Comparison of ENCODE assay signal across 15 cellular contexts in genomic region chr13:79530270-79530669, GRCh38. TPM values are rescaled to one million over a fixed set of nuclear protein-coding genes. Genes with fewer than 3 reads are reported as not detected.
DNase-seq lines count a peak whose midpoint lies in the region; ATAC-seq lines count a peak whose summit lies in the region.
"Had no signal": no experiment of that assay in that cellular context is flagged by ENCODE, and none has a peak within 500 bp of the region (broad histone marks: within the 10 kb centered on the region; RNA-seq: fewer than 3 reads in every experiment).

No MANE protein-coding gene starts in this region.

- H3K4me3 Mint-ChIP-seq in activated CD8-positive, alpha-beta T cell treated with anti-CD3 and anti-CD28 coated beads, Interleukin-2, amount 10 ng/mL, durations not matched to agents 7 days and 5 days, result no peak overlapping the region

- H3K9me3 Mint-ChIP-seq in activated naive CD4-positive, alpha-beta T cell treated with anti-CD3 and anti-CD28 coated beads, Interleukin-2, amount 50 U/mL, for 72 hours, result no peaks in the 10 kb centered on the region
- H3K9me3 Mint-ChIP-seq in activated CD8-positive, alpha-beta T cell treated with anti-CD3 and anti-CD28 coated beads, Interleukin-2, amount 10 ng/mL, durations not matched to agents 7 days and 5 days (ENCODE audit: insufficient read depth), result no peaks in the 10 kb centered on the region

- peak overlapping the region; percentile 79 for H3K27ac ChIP-seq in caudate nucleus (ENCODE audit: low read depth, low read length)
- peak overlapping the region; percentile 90 for H3K27ac ChIP-seq in temporal lobe (ENCODE audit: low read depth, low read length)
- H3K27ac ChIP-seq: PC-9 had no signal

- ATAC-seq in activated naive CD4-positive, alpha-beta T cell treated with anti-CD3 and anti-CD28 coated beads, Interleukin-2, amount 50 U/mL, for 72 hours, result no peak
- no peak for ATAC-seq in activated CD8-positive, alpha-beta T cell treated with anti-CD3 and anti-CD28 coated beads, Interleukin-2, amount 10 ng/mL, durations not matched to agents 7 days and 5 days
- ATAC-seq: GM12878 had no signal

- peaks cover 23 to 24% of the 10 kb centered on the region in 2 donors for H3K36me3 Mint-ChIP-seq in activated naive CD4-positive, alpha-beta T cell treated with anti-CD3 and anti-CD28 coated beads, Interleukin-2, amount 50 U/mL, for 72 hours
- H3K36me3 Mint-ChIP-seq in activated CD8-positive, alpha-beta T cell treated with anti-CD3 and anti-CD28 coated beads, Interleukin-2, amount 10 ng/mL, durations not matched to agents 7 days and 5 days (ENCODE audit: low read depth), result peaks cover 24% of the 10 kb centered on the region

- peaks cover 30% of the 10 kb centered on the region for H3K4me1 Mint-ChIP-seq in activated CD8-positive, alpha-beta T cell treated with anti-CD3 and anti-CD28 coated beads, Interleukin-2, amount 10 ng/mL, durations not matched to agents 7 days and 5 days (ENCODE audit: low read depth)

- peak overlapping the region; percentile 48 to 69 for H3K27ac Mint-ChIP-seq in activated naive CD4-positive, alpha-beta T cell treated with anti-CD3 and anti-CD28 coated beads, Interleukin-2, amount 50 U/mL, for 72 hours
- no peak overlapping the region for H3K27ac Mint-ChIP-seq in activated CD8-positive, alpha-beta T cell treated with anti-CD3 and anti-CD28 coated beads, Interleukin-2, amount 10 ng/mL, durations not matched to agents 7 days and 5 days

- no peaks in the 10 kb centered on the region for H3K27me3 Mint-ChIP-seq in activated CD8-positive, alpha-beta T cell treated with anti-CD3 and anti-CD28 coated beads, Interleukin-2, amount 10 ng/mL, durations not matched to agents 7 days and 5 days (ENCODE audit: low read depth)

- POLR2A ChIA-PET in activated CD8-positive, alpha-beta T cell treated with anti-CD3 and anti-CD28 coated beads, Interleukin-2, amount 10 ng/mL, durations not matched to agents 7 days and 5 days (lab: Charles Lee), result no interaction called here

- no peak for DNase-seq in activated naive CD4-positive, alpha-beta T cell treated with anti-CD3 and anti-CD28 coated beads, Interleukin-2, amount 50 U/mL, for 72 hours (ENCODE audit: low spot score in 2 of 2)
- DNase-seq in activated naive CD4-positive, alpha-beta T cell treated with anti-CD3 and anti-CD28 coated beads, Interleukin-2, amount 50 U/mL, for 16 hours, result no peak
- DNase-seq in caudate nucleus (lab: John Stamatoyannopoulos, UW) (peak in 16 of 61 donors; percentile 1 to 36 (median 9)), medulla oblongata (ENCODE audit: extremely low spot score) (peak; percentile 72), NCI-H1105 (lab: John Stamatoyannopoulos, UW) (no peak), HUDEP-2 (lab: John Stamatoyannopoulos, UW; ENCODE audit: unreplicated experiment in 76 of 76) (no peak)
- no peak for DNase-seq in activated CD8-positive, alpha-beta T cell treated with anti-CD3 and anti-CD28 coated beads, Interleukin-2, amount 10 ng/mL, durations not matched to agents 7 days and 5 days
- DNase-seq: Caco-2, NCI-H1092, NCI-H187, NCI-H446 treated with DMSO at 0.1 percent for 48 hours, NCI-H748 treated with DMSO at 0.1 percent for 48 hours, PC-9 had no signal

- CTCF ChIA-PET in activated CD8-positive, alpha-beta T cell treated with anti-CD3 and anti-CD28 coated beads, Interleukin-2, amount 10 ng/mL, durations not matched to agents 7 days and 5 days (lab: Charles Lee), result interaction anchor here (1.3 to 5.0 kb wide), 4 partner anchors 10 to 106 kb away, joined by 3 to 53 read pairs (median 24); no protein-coding TSS in a partner anchor

RNA-seq across cellular contexts. Expression of gene NDFIP2, which starts 49.3 kb away (rescaled TPM):
- total RNA-seq in activated naive CD4-positive, alpha-beta T cell treated with anti-CD3 and anti-CD28 coated beads, Interleukin-2, amount 50 U/mL, for 72 hours, result 100 to 1,000 TPM; 107 to 152 TPM
- total RNA-seq in temporal lobe, result 41.6 TPM
- 10 to 100 TPM; 13.4 to 15.3 TPM for total RNA-seq in activated CD8-positive, alpha-beta T cell treated with anti-CD3 and anti-CD28 coated beads, Interleukin-2, amount 10 ng/mL, durations not matched to agents 7 days and 5 days
